ENCODE assay signal across 8 cellular contexts in the genomic region with DNA sequence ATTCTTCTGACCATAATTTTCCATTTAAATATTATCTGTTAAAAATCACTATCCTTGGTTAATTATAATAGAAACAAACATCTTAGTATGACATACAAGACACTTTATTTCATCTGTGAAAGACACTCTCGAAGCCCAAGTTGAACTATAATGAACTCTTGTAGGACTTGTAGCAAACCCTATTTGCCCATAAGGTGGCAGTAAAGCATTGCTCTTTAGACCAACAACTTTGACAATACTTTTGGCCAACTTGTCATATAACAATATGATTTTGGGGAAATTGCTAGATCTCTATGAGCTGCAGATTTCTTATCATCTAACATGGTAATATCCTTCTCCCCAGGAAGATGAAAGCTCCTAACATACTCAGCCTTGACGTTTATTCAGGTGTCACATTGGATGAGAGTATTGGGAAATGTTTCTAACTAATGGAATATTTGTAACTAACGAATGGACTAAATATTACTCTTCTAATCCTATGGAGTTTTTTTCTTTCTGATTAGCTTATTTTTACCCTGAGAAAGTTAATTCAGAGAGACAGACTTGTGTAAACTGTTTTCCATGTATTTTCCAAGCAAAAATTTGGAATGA. TPM values are rescaled to one million over a fixed set of nuclear protein-coding genes. Genes with fewer than 3 reads are reported as not detected.
DNase-seq lines count a peak whose midpoint lies in the region; ATAC-seq and TF ChIP-seq lines count a peak whose summit lies in the region.

No MANE protein-coding gene starts in this region.

- H3K27ac Mint-ChIP-seq in activated naive CD4-positive, alpha-beta T cell treated with anti-CD3 and anti-CD28 coated beads for 36 hours = no peak overlapping the region
- H3K27ac Mint-ChIP-seq in activated naive CD4-positive, alpha-beta T cell treated with anti-CD3 and anti-CD28 coated beads, Interleukin-2, amount 10 ng/mL, durations not matched to agents 7 days and 5 days = no peak overlapping the region
- H3K27ac Mint-ChIP-seq in immature natural killer cell = no peak overlapping the region

- no peaks in the 10 kb centered on the region for H3K9me3 ChIP-seq in stomach
- H3K9me3 ChIP-seq in effector memory CD4-positive, alpha-beta T cell (ENCODE audit: control insufficient read depth, low read length) = no peaks in the 10 kb centered on the region

- H3K9me3 Mint-ChIP-seq in activated naive CD4-positive, alpha-beta T cell treated with anti-CD3 and anti-CD28 coated beads for 36 hours = no peaks in the 10 kb centered on the region
- H3K9me3 Mint-ChIP-seq in activated naive CD4-positive, alpha-beta T cell treated with anti-CD3 and anti-CD28 coated beads, Interleukin-2, amount 10 ng/mL, durations not matched to agents 7 days and 5 days = no peaks in the 10 kb centered on the region
- no peaks in the 10 kb centered on the region for H3K9me3 Mint-ChIP-seq in immature natural killer cell

- H3K4me1 ChIP-seq in stomach = peaks cover 0 to 6% (median 0%) of the 10 kb centered on the region in 4 donors
- H3K4me1 ChIP-seq in effector memory CD4-positive, alpha-beta T cell (ENCODE audit: control insufficient read depth, insufficient read depth, low read length, poor library complexity, severe bottlenecking) = no peaks in the 10 kb centered on the region

- H3K4me1 Mint-ChIP-seq in activated naive CD4-positive, alpha-beta T cell treated with anti-CD3 and anti-CD28 coated beads for 36 hours (ENCODE audit: low read depth) = no peaks in the 10 kb centered on the region
- H3K4me1 Mint-ChIP-seq in activated naive CD4-positive, alpha-beta T cell treated with anti-CD3 and anti-CD28 coated beads, Interleukin-2, amount 10 ng/mL, durations not matched to agents 7 days and 5 days = no peaks in the 10 kb centered on the region
- no peaks in the 10 kb centered on the region for H3K4me1 Mint-ChIP-seq in immature natural killer cell

- intact Hi-C loops in activated naive CD4-positive, alpha-beta T cell treated with anti-CD3 and anti-CD28 coated beads for 36 hours (cut with micrococcal nuclease) = loop anchor here (1.0 to 5.0 kb wide), 9 partner anchors 111 to 858 kb away; no protein-coding TSS in a partner anchor
- intact Hi-C loops in stomach (cut with DNase I; ENCODE audit: low total_unique reads) = loop anchor here (10.0 kb wide), 1 partner anchor 195 kb away; no protein-coding TSS in a partner anchor

- peak; percentile 72 for TF ChIP-seq CTCF in astrocyte of the spinal cord (IDR thresholded peaks at IDR 0.05; ENCODE audit: low read depth, low read length)
- TF ChIP-seq CTCF in stomach (IDR thresholded peaks at IDR 0.05) = peak in 5 of 7 experiments; percentile 13 to 62 (median 60)

- peak; percentile 94 for ATAC-seq in HG02938 (IDR thresholded peaks at IDR 0.05; ENCODE audit: unreplicated experiment)

- H3K4me3 ChIP-seq in astrocyte of the spinal cord (ENCODE audit: low read depth, low read length) (no peak overlapping the region), stomach (no peak overlapping the region)
- no peak overlapping the region for H3K4me3 ChIP-seq in effector memory CD4-positive, alpha-beta T cell (ENCODE audit: insufficient read depth, low read depth, low read length, poor library complexity, severe bottlenecking)

- in situ Hi-C loops in astrocyte of the spinal cord (cut with HindIII; ENCODE audit: low sequenced_read_pairs) = no loop called here

- no peak overlapping the region for H3K27ac ChIP-seq in stomach
- H3K27ac ChIP-seq in effector memory CD4-positive, alpha-beta T cell (ENCODE audit: insufficient read depth, low read length, poor library complexity, severe bottlenecking) = no peak overlapping the region

- DNase-seq in activated naive CD4-positive, alpha-beta T cell treated with anti-CD3 and anti-CD28 coated beads for 36 hours = peak; percentile 11
- no peak for DNase-seq in activated naive CD4-positive, alpha-beta T cell treated with anti-CD3 and anti-CD28 coated beads, Interleukin-2, amount 10 ng/mL, durations not matched to agents 7 days and 5 days
- peak; percentile 69 for DNase-seq in NCI-H345 (lab: John Stamatoyannopoulos, UW)
- peak; percentile 69 for DNase-seq in astrocyte of the spinal cord (ENCODE audit: low read depth, low spot score)
- peak in 2 of 3 donors; percentile 1 to 26 for DNase-seq in immature natural killer cell
- DNase-seq in stomach = no peak
- no peak for DNase-seq in effector memory CD4-positive, alpha-beta T cell

- TF ChIP-seq EP300 in stomach (IDR thresholded peaks at IDR 0.05) = no peak

- no peak for TF ChIP-seq POLR2A in stomach (IDR thresholded peaks at IDR 0.05)

- H3K4me3 Mint-ChIP-seq in activated naive CD4-positive, alpha-beta T cell treated with anti-CD3 and anti-CD28 coated beads for 36 hours = no peak overlapping the region
- no peak overlapping the region for H3K4me3 Mint-ChIP-seq in activated naive CD4-positive, alpha-beta T cell treated with anti-CD3 and anti-CD28 coated beads, Interleukin-2, amount 10 ng/mL, durations not matched to agents 7 days and 5 days
- no peak overlapping the region for H3K4me3 Mint-ChIP-seq in immature natural killer cell

- H3K27me3 Mint-ChIP-seq in activated naive CD4-positive, alpha-beta T cell treated with anti-CD3 and anti-CD28 coated beads for 36 hours (ENCODE audit: low read depth) = peaks cover 11% of the 10 kb centered on the region
- no peaks in the 10 kb centered on the region for H3K27me3 Mint-ChIP-seq in activated naive CD4-positive, alpha-beta T cell treated with anti-CD3 and anti-CD28 coated beads, Interleukin-2, amount 10 ng/mL, durations not matched to agents 7 days and 5 days
- peaks cover 0 to 1% (median 0%) of the 10 kb centered on the region in 3 donors for H3K27me3 Mint-ChIP-seq in immature natural killer cell (ENCODE audit: low read depth in 3 of 3)

- no peaks in the 10 kb centered on the region for H3K36me3 ChIP-seq in stomach
- H3K36me3 ChIP-seq in effector memory CD4-positive, alpha-beta T cell (ENCODE audit: control insufficient read depth, insufficient read depth, low read length) = no peaks in the 10 kb centered on the region

- 32 to 36% (median 34%) methylated on average over 3 of the region's 3 CpGs for WGBS in stomach, 5 donors

- CTCF ChIA-PET in activated naive CD4-positive, alpha-beta T cell treated with anti-CD3 and anti-CD28 coated beads for 36 hours (lab: Charles Lee) = interaction anchor here (0.7 to 2.9 kb wide), 19 partner anchors 15 to 857 kb away, joined by 3 to 29 read pairs (median 3); no protein-coding TSS in a partner anchor
- CTCF ChIA-PET in activated naive CD4-positive, alpha-beta T cell treated with anti-CD3 and anti-CD28 coated beads, Interleukin-2, amount 10 ng/mL, durations not matched to agents 7 days and 5 days (lab: Charles Lee) = interaction anchor here (0.8 to 3.0 kb wide), 7 partner anchors 10 to 554 kb away, joined by 3 to 23 read pairs (median 4); no protein-coding TSS in a partner anchor

- H3K27me3 ChIP-seq in stomach = no peaks in the 10 kb centered on the region
- H3K27me3 ChIP-seq in effector memory CD4-positive, alpha-beta T cell (replicated peaks; ENCODE audit: control insufficient read depth, insufficient read depth, low read length, poor library complexity, severe bottlenecking) = no peaks in the 10 kb centered on the region

- H3K36me3 Mint-ChIP-seq in activated naive CD4-positive, alpha-beta T cell treated with anti-CD3 and anti-CD28 coated beads for 36 hours (ENCODE audit: low read depth) = no peaks in the 10 kb centered on the region
- H3K36me3 Mint-ChIP-seq in activated naive CD4-positive, alpha-beta T cell treated with anti-CD3 and anti-CD28 coated beads, Interleukin-2, amount 10 ng/mL, durations not matched to agents 7 days and 5 days = no peaks in the 10 kb centered on the region
- no peaks in the 10 kb centered on the region for H3K36me3 Mint-ChIP-seq in immature natural killer cell

RNA-seq across cellular contexts. Expression of a gene that starts 11.0 kb away (rescaled TPM):
- total RNA-seq in activated naive CD4-positive, alpha-beta T cell treated with anti-CD3 and anti-CD28 coated beads for 36 hours = not detected
- not detected for polyA plus RNA-seq in immature natural killer cell
- not detected for total RNA-seq in stomach
- polyA plus RNA-seq in stomach = not detected

RNA-seq across cellular contexts. Expression of a gene that starts 23.5 kb away (rescaled TPM):
- total RNA-seq in activated naive CD4-positive, alpha-beta T cell treated with anti-CD3 and anti-CD28 coated beads for 36 hours = not detected
- polyA plus RNA-seq in immature natural killer cell (not detected), stomach (not detected)
- total RNA-seq in stomach = not detected

RNA-seq across cellular contexts. Expression of a gene that starts 59.0 kb away (rescaled TPM):
- total RNA-seq in activated naive CD4-positive, alpha-beta T cell treated with anti-CD3 and anti-CD28 coated beads for 36 hours = not detected
- polyA plus RNA-seq in immature natural killer cell = not detected
- not detected for total RNA-seq in stomach
- polyA plus RNA-seq in stomach = not detected

Comparison
In these comparisons a context has a peak if more than half of its experiments do, and no peak if none do; other contexts are left out.
1. DNase-seq: peak in activated naive CD4-positive, alpha-beta T cell treated with anti-CD3 and anti-CD28 coated beads for 36 hours (single experiment), NCI-H345 (single experiment), astrocyte of the spinal cord (single experiment) and immature natural killer cell (2 of 3); none in activated naive CD4-positive, alpha-beta T cell treated with anti-CD3 and anti-CD28 coated beads, Interleukin-2, amount 10 ng/mL, durations not matched to agents 7 days and 5 days (single experiment), stomach (single experiment) and effector memory CD4-positive, alpha-beta T cell (0 of 3).